ENCODE assay signal across 16 cellular contexts in the genomic region with DNA sequence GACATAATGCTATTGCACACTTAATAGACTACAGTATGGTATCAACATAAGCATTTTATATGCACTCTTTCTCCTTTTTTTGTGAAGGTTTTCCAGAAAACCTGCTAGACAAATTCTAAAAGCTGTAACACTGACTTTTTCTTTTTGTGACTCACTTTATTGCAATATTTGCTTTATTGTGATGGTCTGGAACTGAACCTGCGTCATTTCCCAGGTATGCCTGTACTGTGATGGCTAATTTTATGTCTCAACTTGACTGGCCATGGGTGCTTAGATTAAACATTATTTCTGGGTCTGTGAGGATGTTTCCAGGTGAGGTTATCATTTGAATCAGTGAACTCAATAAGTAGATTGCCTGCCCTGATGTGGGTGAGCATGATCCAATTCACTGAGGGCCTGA.
"Had no signal": no experiment of that assay in that cellular context is flagged by ENCODE, and none has a peak within 500 bp of the region (broad histone marks: within the 10 kb centered on the region; RNA-seq: fewer than 3 reads in every experiment).

No MANE protein-coding gene starts in this region.

- ATAC-seq: effector memory CD8-positive, alpha-beta T cell; naive thymus-derived CD4-positive, alpha-beta T cell; psoas muscle; sciatic nerve had no signal

- H3K4me3 ChIP-seq: hepatocyte, psoas muscle, stomach, upper lobe of left lung, uterus had no signal

- H3K4me2 ChIP-seq: hepatocyte had no signal

- H3K9me3 ChIP-seq: neutrophil, psoas muscle, stomach, upper lobe of left lung, uterus had no signal

- H2AFZ ChIP-seq: hepatocyte had no signal

- H3K27ac ChIP-seq: hepatocyte, neutrophil, psoas muscle, stomach, upper lobe of left lung, uterus had no signal

- H3K27me3 ChIP-seq: hepatocyte, neutrophil, stomach, upper lobe of left lung, uterus had no signal

- H3K36me3 ChIP-seq: neutrophil, stomach, upper lobe of left lung, uterus had no signal

- DNase-seq: effector memory CD8-positive, alpha-beta T cell; erythroblast; foreskin melanocyte; head of caudate nucleus; naive thymus-derived CD4-positive, alpha-beta T cell; nephron progenitor cell; psoas muscle; stimulated activated CD4-positive, alpha-beta T cell treated with anti-CD3 and anti-CD28 coated beads, Interleukin-12 subunit alpha, Interleukin-12 subunit beta, amount 100 ng/mL, for 4 hours; stimulated activated naive CD4-positive, alpha-beta T cell; stomach; substantia nigra; upper lobe of left lung; uterus had no signal

- H3K79me2 ChIP-seq: hepatocyte had no signal

- H3K4me1 ChIP-seq: psoas muscle, stomach, upper lobe of left lung, uterus had no signal
